In the genomic region with DNA sequence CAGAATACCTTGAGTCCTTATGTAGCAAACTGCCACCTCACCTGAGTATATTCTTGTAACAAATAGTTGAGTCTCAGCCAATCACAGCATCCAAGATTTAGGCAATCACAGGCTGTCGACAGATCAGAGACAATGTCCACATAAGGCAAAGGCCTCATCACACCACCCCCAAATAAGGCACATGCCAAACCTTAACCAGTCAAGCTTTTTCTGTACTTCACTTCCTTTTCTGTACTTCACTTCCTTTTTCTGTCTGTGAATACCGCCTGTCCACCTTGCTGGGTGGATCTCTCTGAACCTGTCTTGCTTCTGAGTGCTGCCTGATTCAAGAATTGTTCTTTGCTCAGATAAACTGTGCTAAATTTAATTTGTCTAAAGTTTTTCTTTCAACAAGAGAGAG, we compare ENCODE assay signal across 1 cellular context.
TF ChIP-seq lines count a peak whose summit lies in the region.

No MANE protein-coding gene starts in this region.

TF ChIP-seq in GM23338, 12 proteins besides CTCF, POLR2A, EP300 and RAD21 (continued from another document):
- TF ChIP-seq, protein P1, sequence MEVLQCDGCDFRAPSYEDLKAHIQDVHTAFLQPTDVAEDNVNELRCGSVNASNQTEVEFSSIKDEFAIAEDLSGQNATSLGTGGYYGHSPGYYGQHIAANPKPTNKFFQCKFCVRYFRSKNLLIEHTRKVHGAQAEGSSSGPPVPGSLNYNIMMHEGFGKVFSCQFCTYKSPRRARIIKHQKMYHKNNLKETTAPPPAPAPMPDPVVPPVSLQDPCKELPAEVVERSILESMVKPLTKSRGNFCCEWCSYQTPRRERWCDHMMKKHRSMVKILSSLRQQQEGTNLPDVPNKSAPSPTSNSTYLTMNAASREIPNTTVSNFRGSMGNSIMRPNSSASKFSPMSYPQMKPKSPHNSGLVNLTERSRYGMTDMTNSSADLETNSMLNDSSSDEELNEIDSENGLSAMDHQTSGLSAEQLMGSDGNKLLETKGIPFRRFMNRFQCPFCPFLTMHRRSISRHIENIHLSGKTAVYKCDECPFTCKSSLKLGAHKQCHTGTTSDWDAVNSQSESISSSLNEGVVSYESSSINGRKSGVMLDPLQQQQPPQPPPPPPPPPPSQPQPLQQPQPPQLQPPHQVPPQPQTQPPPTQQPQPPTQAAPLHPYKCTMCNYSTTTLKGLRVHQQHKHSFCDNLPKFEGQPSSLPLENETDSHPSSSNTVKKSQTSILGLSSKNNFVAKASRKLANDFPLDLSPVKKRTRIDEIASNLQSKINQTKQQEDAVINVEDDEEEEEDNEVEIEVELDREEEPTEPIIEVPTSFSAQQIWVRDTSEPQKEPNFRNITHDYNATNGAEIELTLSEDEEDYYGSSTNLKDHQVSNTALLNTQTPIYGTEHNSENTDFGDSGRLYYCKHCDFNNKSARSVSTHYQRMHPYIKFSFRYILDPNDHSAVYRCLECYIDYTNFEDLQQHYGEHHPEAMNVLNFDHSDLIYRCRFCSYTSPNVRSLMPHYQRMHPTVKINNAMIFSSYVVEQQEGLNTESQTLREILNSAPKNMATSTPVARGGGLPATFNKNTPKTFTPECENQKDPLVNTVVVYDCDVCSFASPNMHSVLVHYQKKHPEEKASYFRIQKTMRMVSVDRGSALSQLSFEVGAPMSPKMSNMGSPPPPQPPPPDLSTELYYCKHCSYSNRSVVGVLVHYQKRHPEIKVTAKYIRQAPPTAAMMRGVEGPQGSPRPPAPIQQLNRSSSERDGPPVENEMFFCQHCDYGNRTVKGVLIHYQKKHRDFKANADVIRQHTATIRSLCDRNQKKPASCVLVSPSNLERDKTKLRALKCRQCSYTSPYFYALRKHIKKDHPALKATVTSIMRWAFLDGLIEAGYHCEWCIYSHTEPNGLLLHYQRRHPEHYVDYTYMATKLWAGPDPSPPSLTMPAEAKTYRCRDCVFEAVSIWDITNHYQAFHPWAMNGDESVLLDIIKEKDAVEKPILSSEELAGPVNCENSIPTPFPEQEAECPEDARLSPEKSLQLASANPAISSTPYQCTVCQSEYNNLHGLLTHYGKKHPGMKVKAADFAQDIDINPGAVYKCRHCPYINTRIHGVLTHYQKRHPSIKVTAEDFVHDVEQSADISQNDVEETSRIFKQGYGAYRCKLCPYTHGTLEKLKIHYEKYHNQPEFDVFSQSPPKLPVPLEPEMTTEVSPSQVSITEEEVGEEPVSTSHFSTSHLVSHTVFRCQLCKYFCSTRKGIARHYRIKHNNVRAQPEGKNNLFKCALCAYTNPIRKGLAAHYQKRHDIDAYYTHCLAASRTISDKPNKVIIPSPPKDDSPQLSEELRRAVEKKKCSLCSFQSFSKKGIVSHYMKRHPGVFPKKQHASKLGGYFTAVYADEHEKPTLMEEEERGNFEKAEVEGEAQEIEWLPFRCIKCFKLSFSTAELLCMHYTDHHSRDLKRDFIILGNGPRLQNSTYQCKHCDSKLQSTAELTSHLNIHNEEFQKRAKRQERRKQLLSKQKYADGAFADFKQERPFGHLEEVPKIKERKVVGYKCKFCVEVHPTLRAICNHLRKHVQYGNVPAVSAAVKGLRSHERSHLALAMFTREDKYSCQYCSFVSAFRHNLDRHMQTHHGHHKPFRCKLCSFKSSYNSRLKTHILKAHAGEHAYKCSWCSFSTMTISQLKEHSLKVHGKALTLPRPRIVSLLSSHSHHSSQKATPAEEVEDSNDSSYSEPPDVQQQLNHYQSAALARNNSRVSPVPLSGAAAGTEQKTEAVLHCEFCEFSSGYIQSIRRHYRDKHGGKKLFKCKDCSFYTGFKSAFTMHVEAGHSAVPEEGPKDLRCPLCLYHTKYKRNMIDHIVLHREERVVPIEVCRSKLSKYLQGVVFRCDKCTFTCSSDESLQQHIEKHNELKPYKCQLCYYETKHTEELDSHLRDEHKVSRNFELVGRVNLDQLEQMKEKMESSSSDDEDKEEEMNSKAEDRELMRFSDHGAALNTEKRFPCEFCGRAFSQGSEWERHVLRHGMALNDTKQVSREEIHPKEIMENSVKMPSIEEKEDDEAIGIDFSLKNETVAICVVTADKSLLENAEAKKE (CRISPR knock-in tag; IDR thresholded peaks at IDR 0.05) = no peak
- TF ChIP-seq ZNF114 (CRISPR knock-in tag; IDR thresholded peaks at IDR 0.05) (no peak), JUNB (IDR thresholded peaks at IDR 0.05; ENCODE audit: unreplicated experiment) (no peak), EZH2 (IDR thresholded peaks at IDR 0.05; ENCODE audit: low read depth, unreplicated experiment) (no peak)
